ENCODE assay signal across 8 cellular contexts in the genomic region with DNA sequence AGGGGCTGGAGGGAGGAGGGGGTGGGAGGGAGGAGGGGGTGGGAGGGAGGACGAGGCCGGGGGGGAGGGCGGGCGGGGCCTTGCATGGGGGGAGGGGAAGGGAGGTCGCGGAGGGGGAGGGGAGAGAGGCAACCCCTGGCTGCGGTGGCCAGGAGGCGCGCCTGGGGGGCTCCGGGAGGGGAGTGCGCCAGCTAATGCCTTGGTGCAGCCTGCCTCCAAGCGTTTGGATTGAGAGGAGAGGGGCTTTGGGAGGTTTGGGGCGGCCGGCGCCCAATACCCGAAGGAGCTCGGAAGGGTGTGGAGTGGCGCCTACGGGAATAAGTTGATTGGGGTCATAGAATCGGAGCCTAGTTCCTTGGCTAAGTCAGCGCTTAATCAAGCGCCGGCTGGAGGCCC. TPM values are rescaled to one million over a fixed set of nuclear protein-coding genes. Genes with fewer than 3 reads are reported as not detected.
A peak's percentile ranks its signal among the peaks of the same experiment; 100 is the strongest.
DNase-seq lines count a peak whose midpoint lies in the region; FAIRE-seq and TF ChIP-seq lines count a peak whose summit lies in the region.

No MANE protein-coding gene starts in this region.

- POLR2A ChIA-PET in H1 (lab: Charles Lee; ENCODE audit: partially characterized antibody), result interaction anchor here (0.9 to 3.0 kb wide), 15 partner anchors 9 to 850 kb away, joined by 3 to 14 read pairs (median 4); partner anchors contain the start of genes LNP1 and TOMM70

- no peak for TF ChIP-seq EP300 in H1 (IDR thresholded peaks at IDR 0.05; ENCODE audit: borderline replicate concordance in 1 of 2, low read depth in 2 of 2, low read length in 2 of 2)

- H2AFZ ChIP-seq in H1 (ENCODE audit: low read length) (no peak overlapping the region), mesenchymal stem cell (ENCODE audit: low read depth, low read length) (no peak overlapping the region)

- H4K20me1 ChIP-seq in H1 (replicated peaks in 1 of 2; ENCODE audit: control insufficient read depth in 1 of 2, insufficient read depth in 2 of 2, low read length in 2 of 2), result peaks cover 0 to 2% of the 10 kb centered on the region in 2 experiments

- peaks cover 20 to 47% of the 10 kb centered on the region in 2 experiments for H3K79me2 ChIP-seq in H1 (ENCODE audit: control insufficient read depth in 1 of 2, insufficient read depth in 2 of 2, low read length in 2 of 2)

- H2AK5ac ChIP-seq in H1 (ENCODE audit: low read depth, low read length), result no peak overlapping the region
- no peak overlapping the region for H2AK5ac ChIP-seq in mesenchymal stem cell (ENCODE audit: low read length, severe bottlenecking)

- no peak for TF ChIP-seq POLR2A in H1 (IDR thresholded peaks at IDR 0.05; ENCODE audit: control extremely low read depth in 1 of 2, low read depth in 2 of 2, low read length in 2 of 2)

- peaks cover 2% of the 10 kb centered on the region; the same call in 1 of the 2 replicates for H3K23me2 ChIP-seq in H1 (ENCODE audit: low read depth, low read length)

- H3K9ac ChIP-seq in H1 (replicated peaks in 1 of 4; ENCODE audit: extremely low read depth in 1 of 4, low read depth in 3 of 4, low read length in 3 of 4) (peak overlapping the region; percentile 13 to 98 (median 95); a peak in 6 of 7 replicates), mesenchymal stem cell (ENCODE audit: low read length) (peak overlapping the region; percentile 91)

- H3K56ac ChIP-seq in H1 (replicated peaks; ENCODE audit: insufficient read length, low read depth, low read length), result peak overlapping the region; percentile 81

- H3K4me3 ChIP-seq in GM12875 (ENCODE audit: low read depth, low read length), result peak overlapping the region; percentile 88
- H3K4me3 ChIP-seq in H1 (ENCODE audit: extremely low read depth in 1 of 4, insufficient read depth in 2 of 4, low read depth in 3 of 4, low read length in 4 of 4), result peak overlapping the region; percentile 78 to 86 (median 81)
- H3K4me3 ChIP-seq in mesenchymal stem cell (ENCODE audit: insufficient read depth in 1 of 2, low read depth in 1 of 2, low read length in 2 of 2), result peak overlapping the region; percentile 83 to 96

- H3K79me1 ChIP-seq in H1 (ENCODE audit: low read depth, low read length), result no peaks in the 10 kb centered on the region; the same call in 1 of the 2 replicates
- H3K79me1 ChIP-seq in mesenchymal stem cell (replicated peaks; ENCODE audit: low read length, poor library complexity, severe bottlenecking), result no peaks in the 10 kb centered on the region

- H3K27me3 ChIP-seq in H1 (replicated peaks in 1 of 4; ENCODE audit: control insufficient read depth in 3 of 4, extremely low read depth in 1 of 4, insufficient read depth in 3 of 4, low read length in 3 of 4), result peaks cover 1 to 25% (median 11%) of the 10 kb centered on the region in 4 experiments; a peak in 6 of 7 replicates
- H3K27me3 ChIP-seq in mesenchymal stem cell (ENCODE audit: control insufficient read depth in 1 of 2, insufficient read depth in 1 of 2, low read length in 2 of 2), result no peaks in the 10 kb centered on the region

- H3K14ac ChIP-seq in H1 (ENCODE audit: insufficient read length), result no peak overlapping the region
- H3K14ac ChIP-seq in mesenchymal stem cell (ENCODE audit: low read length in 2 of 2), result peak overlapping the region in 1 of 2 experiments; percentile 98

- peak overlapping the region; percentile 90; the same call in 1 of the 2 replicates for H4K8ac ChIP-seq in H1 (ENCODE audit: extremely low read depth, insufficient read depth, low read length)
- peak overlapping the region; percentile 87 for H4K8ac ChIP-seq in mesenchymal stem cell (ENCODE audit: low read length)

- H3K4me1 ChIP-seq in H1 (replicated peaks in 1 of 4; ENCODE audit: control insufficient read depth in 3 of 4, insufficient read depth in 4 of 4, low read length in 3 of 4) (peaks cover 0 to 8% (median 2%) of the 10 kb centered on the region in 4 experiments; a peak in 3 of 7 replicates), mesenchymal stem cell (ENCODE audit: control insufficient read depth, insufficient read depth, low read depth, low read length) (peaks cover 3% of the 10 kb centered on the region)

- peak overlapping the region; percentile 50 for H4K5ac ChIP-seq in H1 (ENCODE audit: insufficient read length, low read depth, low read length)

- H2BK5ac ChIP-seq in H1 (ENCODE audit: low read depth, low read length) (peak overlapping the region; percentile 79), mesenchymal stem cell (ENCODE audit: low read depth, low read length, poor library complexity, severe bottlenecking) (peak overlapping the region; percentile 98)

- H2BK12ac ChIP-seq in H1 (ENCODE audit: low read depth, low read length) (no peak overlapping the region), mesenchymal stem cell (ENCODE audit: low read length in 2 of 2) (no peak overlapping the region)

- H2BK20ac ChIP-seq in H1 (ENCODE audit: low read length), result no peak overlapping the region

- H4K91ac ChIP-seq in H1 (replicated peaks; ENCODE audit: insufficient read length, low read length), result no peak overlapping the region
- H4K91ac ChIP-seq in mesenchymal stem cell (ENCODE audit: low read length), result peak overlapping the region; percentile 98

- peaks cover 1 to 8% (median 5%) of the 10 kb centered on the region in 4 experiments; a peak in 4 of 8 replicates for H3K36me3 ChIP-seq in H1 (ENCODE audit: control insufficient read depth in 2 of 4, insufficient read depth in 4 of 4, low read length in 3 of 4)
- peaks cover 10 to 24% of the 10 kb centered on the region in 2 experiments for H3K36me3 ChIP-seq in mesenchymal stem cell (ENCODE audit: control insufficient read depth in 1 of 2, insufficient read depth in 2 of 2, low read depth in 1 of 2, low read length in 2 of 2)

- peak; percentile 45 to 54; a peak in 3 of 4 replicates for TF ChIP-seq RAD21 in H1 (IDR thresholded peaks at IDR 0.05 in 1 of 2, conservative IDR thresholded peaks at IDR 0.05 in 1 of 2; ENCODE audit: low read depth in 2 of 2, low read length in 2 of 2)

- in situ Hi-C loops in G401 (cut with HindIII; ENCODE audit: low sequenced_read_pairs), result no loop called here

- H2BK120ac ChIP-seq in H1 (replicated peaks; ENCODE audit: low read depth, low read length) (no peak overlapping the region), mesenchymal stem cell (ENCODE audit: low read depth, low read length) (peak overlapping the region; percentile 96)

- 3% methylated on average over 12 of the region's 23 CpGs; no CpG with 5 or more reads in 1 of the 2 experiments for WGBS in H1 (ENCODE audit: extremely low coverage in 1 of 2, insufficient coverage in 1 of 2, insufficient read length in 1 of 2, insufficient replicate concordance in 2 of 2, low coverage in 1 of 2, low lambda C conversion rate in 2 of 2, missing lambda C conversion rate in 1 of 2), 2 experiments
- 0% methylated on average over 18 of the region's 23 CpGs for WGBS in mesenchymal stem cell

- FAIRE-seq in H1 (lab: Jason Lieb, UNC), result no peak

- CTCF ChIA-PET in H1 (lab: Charles Lee; ENCODE audit: partially characterized antibody), result interaction anchor here (0.7 to 1.7 kb wide), 13 partner anchors 10 to 184 kb away, joined by 3 to 8 read pairs (median 3); no protein-coding TSS in a partner anchor

- peak overlapping the region; percentile 68 for H3K27ac ChIP-seq in H1 (ENCODE audit: low read depth, low read length)
- H3K27ac ChIP-seq in mesenchymal stem cell (ENCODE audit: low read length, poor library complexity, severe bottlenecking), result peak overlapping the region; percentile 95

- H3K23ac ChIP-seq in H1 (ENCODE audit: insufficient read length), result no peak overlapping the region
- H3K23ac ChIP-seq in mesenchymal stem cell (ENCODE audit: low read length in 2 of 2), result peak overlapping the region in 1 of 2 experiments; percentile 87

- H3K4me2 ChIP-seq in H1 (ENCODE audit: insufficient read depth in 1 of 2, low read depth in 2 of 2, low read length in 2 of 2) (peak overlapping the region; percentile 75 to 81), mesenchymal stem cell (ENCODE audit: low read length, poor library complexity, severe bottlenecking) (peak overlapping the region; percentile 80)

- DNase-seq in LoVo (ENCODE audit: low spot score), result peak; percentile 20
- peak; percentile 23 for DNase-seq in activated CD4-positive, alpha-beta T cell treated with anti-CD3 and anti-CD28 coated beads, Interleukin-2, amount 50 U/mL, for 1 hour
- peak; percentile 46 to 66 for DNase-seq in H1 (ENCODE audit: low read depth in 1 of 2, low spot score in 2 of 2)
- DNase-seq in mesenchymal stem cell, result peak; percentile 61
- DNase-seq in stimulated activated naive CD4-positive, alpha-beta T cell (lab: John Stamatoyannopoulos, UW), result peak in 5 of 6 experiments; percentile 9 to 60 (median 38)
- DNase-seq in G401 (ENCODE audit: low spot score), result no peak
- DNase-seq in pons (ENCODE audit: low spot score), result no peak

- H2BK15ac ChIP-seq in H1 (ENCODE audit: low read length) (no peak overlapping the region), mesenchymal stem cell (ENCODE audit: low read depth, poor library complexity, severe bottlenecking) (peak overlapping the region; percentile 44)

- H3K9me3 ChIP-seq in H1 (ENCODE audit: insufficient read depth in 2 of 2, low read depth in 1 of 2, low read length in 1 of 2) (no peaks in the 10 kb centered on the region), mesenchymal stem cell (ENCODE audit: control insufficient read depth, low read length) (no peaks in the 10 kb centered on the region)

- no peak for TF ChIP-seq CTCF in GM12875 (IDR thresholded peaks at IDR 0.05; ENCODE audit: borderline replicate concordance, insufficient read depth, low read depth, low read length)
- peak in 2 of 3 experiments; percentile 5 to 21; a peak in 1 of 4 replicates for TF ChIP-seq CTCF in H1 (IDR thresholded peaks at IDR 0.05; ENCODE audit: control extremely low read depth in 1 of 3, insufficient read depth in 1 of 3, low read depth in 1 of 3, low read length in 3 of 3)

- H3K4ac ChIP-seq in H1 (replicated peaks; ENCODE audit: insufficient read length, low read depth, low read length) (no peak overlapping the region), mesenchymal stem cell (ENCODE audit: low read depth in 1 of 2, low read length in 2 of 2) (peak overlapping the region; percentile 95 to 99)

- H3K18ac ChIP-seq in H1 (ENCODE audit: extremely low read depth, low read length) (no peak overlapping the region), mesenchymal stem cell (ENCODE audit: low read depth in 1 of 2, low read length in 2 of 2) (peak overlapping the region; percentile 92 to 99)

RNA-seq across cellular contexts. Expression of gene TFG, which starts 0.5 kb away (rescaled TPM):
- total RNA-seq in H1 (2021; fragmentation: NEBNext Ultra II Directional; extraction: Animal tissue kit (Norgen Biotek cat#: 25700)), result 81.9 and 84.2 TPM in 2 replicates
- polyA plus RNA-seq in H1 (2011; rRNA removed), result 92.0 and 98.4 TPM in 2 replicates
- 78.4 TPM for polyA plus RNA-seq in H1 (2011; cell fraction: cytosol; rRNA removed)
- 84.6 TPM for polyA plus RNA-seq in H1 (2011; cell fraction: nucleus; rRNA removed)
- 54.2 to 64.8 TPM (median 58.9 TPM) in 4 replicates for polyA plus RNA-seq in H1 (2012, experiment 1 of 2)
- polyA plus RNA-seq in H1 (2012, experiment 2 of 2), result 42.2 TPM
- polyA plus RNA-seq in H1 (2013, experiment 1 of 2), result 78.1 TPM
- polyA plus RNA-seq in H1 (2013, experiment 2 of 2), result 78.2 TPM
- 55.6 and 58.6 TPM in 2 replicates for polyA minus RNA-seq in H1 (2011; rRNA and poly(A)+ RNA removed)
- 33.2 TPM for polyA minus RNA-seq in H1 (2011; cell fraction: cytosol; rRNA and poly(A)+ RNA removed)
- polyA minus RNA-seq in H1 (2011; cell fraction: nucleus; rRNA and poly(A)+ RNA removed), result 56.0 TPM
- polyA plus RNA-seq in mesenchymal stem cell (2013, experiment 1 of 2), result 185 TPM
- polyA plus RNA-seq in mesenchymal stem cell (2013, experiment 2 of 2), result 191 TPM
- total RNA-seq in G401 (2014; rRNA removed; shearing (Covaris generic)), result 52.1 and 71.2 TPM in 2 replicates

Comparison
In these comparisons a context has a peak if more than half of its experiments do, and no peak if none do; other contexts are left out.
1. DNase-seq: peak in LoVo (single experiment), activated CD4-positive, alpha-beta T cell treated with anti-CD3 and anti-CD28 coated beads, Interleukin-2, amount 50 U/mL, for 1 hour (single experiment), H1 (2 of 2), mesenchymal stem cell (single experiment) and stimulated activated naive CD4-positive, alpha-beta T cell (5 of 6); none in G401 (single experiment) and pons (single experiment).
2. Peak in every context shown above with its lines, with median percentiles within 50 percentile points of each other: H3K4me3 ChIP-seq.